In the genomic region with DNA sequence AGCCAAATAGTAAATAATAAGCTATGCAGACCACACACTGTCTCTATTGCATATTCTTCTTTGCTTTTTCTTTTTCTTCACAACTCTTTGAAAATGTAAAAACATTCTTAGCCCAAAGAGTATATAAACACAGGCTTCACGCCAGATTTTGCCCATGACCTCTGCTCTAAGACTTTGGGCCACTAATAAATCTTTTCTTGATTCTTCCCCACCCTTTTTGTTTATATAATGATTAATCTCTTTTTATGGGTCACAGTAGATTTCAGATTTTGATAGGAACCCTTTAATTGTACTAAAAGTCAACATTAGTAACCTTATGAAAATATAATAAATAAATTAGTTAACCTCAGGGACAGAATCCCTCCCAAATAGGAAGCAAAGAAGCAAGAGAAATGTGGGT, we compare ENCODE assay signal across 25 cellular contexts. TPM values are rescaled to one million over a fixed set of nuclear protein-coding genes. Genes with fewer than 3 reads are reported as not detected.
DNase-seq lines count a peak whose midpoint lies in the region; ATAC-seq, FAIRE-seq and TF ChIP-seq lines count a peak whose summit lies in the region.
"Had no signal": no experiment of that assay in that cellular context is flagged by ENCODE, and none has a peak within 500 bp of the region (broad histone marks: within the 10 kb centered on the region; RNA-seq: fewer than 3 reads in every experiment).

No MANE protein-coding gene starts in this region.

- H3K27ac Mint-ChIP-seq in MCF 10A (ENCODE audit: low read depth, unreplicated experiment) (no peak overlapping the region), astrocyte (ENCODE audit: unreplicated experiment) (no peak overlapping the region)
- H3K27ac Mint-ChIP-seq: CD8-positive, alpha-beta memory T cell had no signal

- TF ChIP-seq POLR2A in breast epithelium (IDR thresholded peaks at IDR 0.05) (no peak), GM12892 (IDR thresholded peaks at IDR 0.05; ENCODE audit: low read depth, low read length) (no peak)

- no peak for TF ChIP-seq CTCF in MCF 10A (IDR thresholded peaks at IDR 0.05; ENCODE audit: unreplicated experiment)
- TF ChIP-seq CTCF in breast epithelium (IDR thresholded peaks at IDR 0.05) = no peak
- TF ChIP-seq CTCF in astrocyte (IDR thresholded peaks at IDR 0.05; ENCODE audit: insufficient read depth, low read depth, low read length) = no peak
- TF ChIP-seq CTCF in osteoblast (IDR thresholded peaks at IDR 0.05; ENCODE audit: extremely low read depth, low read depth, low read length) = no peak

- H3K9ac ChIP-seq in astrocyte (ENCODE audit: low read length) = no peak overlapping the region
- H3K9ac ChIP-seq: SK-N-SH had no signal

- no peak for ATAC-seq in HG03159 (IDR thresholded peaks at IDR 0.05; ENCODE audit: unreplicated experiment)

- H3K36me3 ChIP-seq in breast epithelium = no peaks in the 10 kb centered on the region
- H3K36me3 ChIP-seq in astrocyte (ENCODE audit: insufficient read depth, low read length) = no peaks in the 10 kb centered on the region
- H3K36me3 ChIP-seq in osteoblast (ENCODE audit: insufficient read depth, low read length) = no peaks in the 10 kb centered on the region

- FAIRE-seq in astrocyte (lab: Jason Lieb, UNC) (no peak), GM12892 (lab: Jason Lieb, UNC) (no peak)
- FAIRE-seq: G401.6, GM18507 had no signal

- no peaks in the 10 kb centered on the region for H3K27me3 ChIP-seq in breast epithelium
- no peaks in the 10 kb centered on the region for H3K27me3 ChIP-seq in astrocyte (ENCODE audit: insufficient read depth, low read length)
- H3K27me3 ChIP-seq in osteoblast (ENCODE audit: insufficient read depth, low read length) = peaks cover 6% of the 10 kb centered on the region

- DNase-seq in MCF 10A (ENCODE audit: unreplicated experiment) (peak; percentile 25), breast epithelium (ENCODE audit: low spot score in 2 of 2) (no peak), astrocyte (ENCODE audit: low read depth) (peak; percentile 13), osteoblast (ENCODE audit: insufficient read length, low spot score, missing footprints) (no peak), GM12892 (ENCODE audit: insufficient read length) (no peak), occipital lobe (lab: John Stamatoyannopoulos, UW) (no peak)
- DNase-seq in stimulated activated CD4-positive, alpha-beta T cell treated with anti-CD3 and anti-CD28 coated beads, Interleukin-2, amount 100 ng/mL, for 24 hours = no peak
- DNase-seq: 8988T; C1 segment of cervical spinal cord; CD8-positive, alpha-beta memory T cell; GOT3; HCEC 1CT; IMR-90; NCI-H1105 treated with DMSO at 0.1 percent for 48 hours; NCI-H1694; NCI-H2081 treated with DMSO at 0.1 percent for 48 hours; NCI-H2171 treated with DMSO at 0.1 percent for 48 hours; NCI-H526; OCI-M1; RPMI8226; SIG-M5; SK-N-SH had no signal

- H3K4me3 Mint-ChIP-seq in MCF 10A (ENCODE audit: unreplicated experiment) = no peak overlapping the region
- H3K4me3 Mint-ChIP-seq in astrocyte (ENCODE audit: unreplicated experiment) = no peak overlapping the region
- H3K4me3 Mint-ChIP-seq: CD8-positive, alpha-beta memory T cell had no signal

- H3K36me3 Mint-ChIP-seq in MCF 10A (ENCODE audit: insufficient read depth, unreplicated experiment) (no peaks in the 10 kb centered on the region), astrocyte (ENCODE audit: low read depth, unreplicated experiment) (no peaks in the 10 kb centered on the region)
- H3K36me3 Mint-ChIP-seq: CD8-positive, alpha-beta memory T cell had no signal

- H3K4me3 ChIP-seq in breast epithelium (no peak overlapping the region), astrocyte (ENCODE audit: insufficient read depth, low read depth, low read length) (no peak overlapping the region), osteoblast (ENCODE audit: insufficient read depth, low read length) (no peak overlapping the region)

- BruUV-seq in MCF 10A (replicated peaks; lab: Mats Ljungman, UMichigan) = no TSS peak

- no peak overlapping the region for H3K4me2 ChIP-seq in astrocyte (ENCODE audit: low read length)
- H3K4me2 ChIP-seq in osteoblast (ENCODE audit: insufficient read depth, low read length) = peak overlapping the region; percentile 13
- H3K4me2 ChIP-seq: SK-N-SH had no signal

- H3K4me1 Mint-ChIP-seq in MCF 10A (ENCODE audit: insufficient read depth, unreplicated experiment) (peaks cover 6% of the 10 kb centered on the region), astrocyte (ENCODE audit: low read depth, unreplicated experiment) (peaks cover 2% of the 10 kb centered on the region)
- H3K4me1 Mint-ChIP-seq: CD8-positive, alpha-beta memory T cell had no signal

- CTCF ChIA-PET in MCF 10A (lab: Yijun Ruan, JAX) = interaction anchor here (1.1 kb wide), 1 partner anchor 223 kb away, joined by 4 read pairs; no protein-coding TSS in a partner anchor

- no peaks in the 10 kb centered on the region for H3K79me2 ChIP-seq in astrocyte (ENCODE audit: insufficient read depth, low read length)
- H3K79me2 ChIP-seq in osteoblast (ENCODE audit: insufficient read depth, low read length) = no peaks in the 10 kb centered on the region

- H3K9me3 Mint-ChIP-seq in MCF 10A (ENCODE audit: unreplicated experiment) = no peaks in the 10 kb centered on the region
- H3K9me3 Mint-ChIP-seq in astrocyte (ENCODE audit: unreplicated experiment) = no peaks in the 10 kb centered on the region
- H3K9me3 Mint-ChIP-seq: CD8-positive, alpha-beta memory T cell had no signal

- H3K4me1 ChIP-seq in breast epithelium = no peaks in the 10 kb centered on the region
- H3K4me1 ChIP-seq in astrocyte (ENCODE audit: insufficient read depth, low read length) = peaks cover 10% of the 10 kb centered on the region
- peaks cover 29% of the 10 kb centered on the region for H3K4me1 ChIP-seq in osteoblast (ENCODE audit: insufficient read depth, low read length)

- POLR2A ChIA-PET in MCF 10A (lab: Yijun Ruan, JAX) = no interaction called here

- H3K27me3 Mint-ChIP-seq in MCF 10A (ENCODE audit: insufficient read depth, unreplicated experiment) = no peaks in the 10 kb centered on the region
- H3K27me3 Mint-ChIP-seq in astrocyte (ENCODE audit: low read depth, unreplicated experiment) = no peaks in the 10 kb centered on the region

- H3K9me3 ChIP-seq in breast epithelium (no peaks in the 10 kb centered on the region), astrocyte (ENCODE audit: insufficient read depth, low read depth, low read length) (no peaks in the 10 kb centered on the region), osteoblast (ENCODE audit: low read depth, low read length) (no peaks in the 10 kb centered on the region)
- H3K9me3 ChIP-seq: SK-N-SH had no signal

- H3K27ac ChIP-seq in breast epithelium (no peak overlapping the region), astrocyte (ENCODE audit: low read depth, low read length) (no peak overlapping the region), osteoblast (ENCODE audit: low read depth, low read length) (no peak overlapping the region)

- intact Hi-C loops in MCF 10A (cut with micrococcal nuclease) (no loop called here), breast epithelium (cut with DNase I; ENCODE audit: low total_unique reads) (no loop called here)

- H2AFZ ChIP-seq in astrocyte (ENCODE audit: low read depth, low read length) = no peak overlapping the region
- H2AFZ ChIP-seq in osteoblast (ENCODE audit: low read length) = no peak overlapping the region

- no peaks in the 10 kb centered on the region for H4K20me1 ChIP-seq in astrocyte (ENCODE audit: insufficient read depth, low read length)
- no peaks in the 10 kb centered on the region for H4K20me1 ChIP-seq in osteoblast (ENCODE audit: insufficient read depth, low read length)

RNA-seq across cellular contexts. Expression of a gene that starts 15.8 kb away (rescaled TPM):
- total RNA-seq in MCF 10A (2022) (0.07 TPM in 1 of 2 replicates, not detected in the other), breast epithelium (10 to 100 TPM in 2 of 3 donors, 1 to 10 TPM in 1; 2.2 to 28.1 (median 13.8) TPM), astrocyte (1.4 and 1.8 TPM in 2 replicates), osteoblast (2.5 and 5.3 TPM in 2 replicates), occipital lobe (4.7 TPM)
- 0.38 TPM for polyA plus RNA-seq in GM12892 (2012; ENCODE audit: missing spikeins)
- polyA plus RNA-seq: IMR-90, SK-N-SH had no signal

RNA-seq across cellular contexts. Expression of a gene that starts 56.8 kb away (rescaled TPM):
- 0.30 and 0.32 TPM in 2 replicates for total RNA-seq in MCF 10A (2022)
- total RNA-seq in breast epithelium = 10 to 100 TPM; 13.8 to 22.2 (median 18.2) TPM
- total RNA-seq in astrocyte = 5.0 and 5.7 TPM in 2 replicates
- 6.5 and 10.0 TPM in 2 replicates for total RNA-seq in osteoblast
- polyA plus RNA-seq in GM12892 (2012; ENCODE audit: missing spikeins) = 7.4 TPM
- 27.8 TPM for total RNA-seq in occipital lobe

Comparison
In these comparisons a context has a peak if more than half of its experiments do, and no peak if none do; other contexts are left out.
1. DNase-seq: peak in MCF 10A (single experiment) and astrocyte (single experiment); none in breast epithelium (0 of 2), osteoblast (single experiment), stimulated activated CD4-positive, alpha-beta T cell treated with anti-CD3 and anti-CD28 coated beads, Interleukin-2, amount 100 ng/mL, for 24 hours (0 of 2), GM12892 (single experiment) and occipital lobe (single experiment).